22 cellular contexts compared by ENCODE assay signal in genomic region chr1:57600424-57600823, GRCh38.
DNase-seq lines count a peak whose midpoint lies in the region; ATAC-seq, FAIRE-seq and TF ChIP-seq lines count a peak whose summit lies in the region.
"Had no signal": no experiment of that assay in that cellular context is flagged by ENCODE, and none has a peak within 500 bp of the region (broad histone marks: within the 10 kb centered on the region; RNA-seq: fewer than 3 reads in every experiment).

No MANE protein-coding gene starts in this region.

- DNase-seq in HAP-1 (ENCODE audit: low spot score in 2 of 2), result peak; percentile 39 to 48
- peak; percentile 70 to 77 for DNase-seq in H1 (ENCODE audit: low read depth in 1 of 2, low spot score in 2 of 2)
- no peak for DNase-seq in glomerular visceral epithelial cell (ENCODE audit: extremely low spot score)
- no peak for DNase-seq in GM23248
- DNase-seq in KG1 (lab: John Stamatoyannopoulos, UW), result no peak
- DNase-seq: ACHN; Caco-2; CD4-positive, alpha-beta memory T cell; DMS 273 treated with DMSO at 0.1 percent for 48 hours; DMS79 treated with DMSO at 0.1 percent for 48 hours; IMR-90; NCI-H1105; NCI-H146; NCI-H2029; NCI-H226; NCI-H524; NCI-H774; Peyer's patch had no signal

- no peak overlapping the region for H3K14ac ChIP-seq in H1 (ENCODE audit: insufficient read length)

- H3K9me2 ChIP-seq in GM23248 (ENCODE audit: insufficient read depth), result no peaks in the 10 kb centered on the region

- H3K27me3 ChIP-seq in HAP-1 (ENCODE audit: low read depth) (no peaks in the 10 kb centered on the region; the same call in 1 of the 2 replicates), H1 (replicated peaks in 1 of 4; ENCODE audit: control insufficient read depth in 3 of 4, extremely low read depth in 1 of 4, insufficient read depth in 3 of 4, low read length in 3 of 4) (no peaks in the 10 kb centered on the region), iPS-20b (ENCODE audit: insufficient read depth, low read length) (no peaks in the 10 kb centered on the region), GM23248 (replicated peaks; ENCODE audit: insufficient read depth) (no peaks in the 10 kb centered on the region)
- H3K27me3 ChIP-seq: BLaER1, Peyer's patch had no signal

- TF ChIP-seq RAD21 in H1 (IDR thresholded peaks at IDR 0.05 in 1 of 2, conservative IDR thresholded peaks at IDR 0.05 in 1 of 2; ENCODE audit: low read depth in 2 of 2, low read length in 2 of 2), result peak in 1 of 2 experiments; percentile 23; a peak in 1 of 4 replicates

- no peak overlapping the region for H2AK5ac ChIP-seq in H1 (ENCODE audit: low read depth, low read length)

- H3K9ac ChIP-seq in H1 (replicated peaks in 1 of 4; ENCODE audit: extremely low read depth in 1 of 4, low read depth in 3 of 4, low read length in 3 of 4) (no peak overlapping the region), iPS-20b (ENCODE audit: low read depth, low read length) (peak overlapping the region; percentile 22; the same call in 1 of the 2 replicates), GM23248 (no peak overlapping the region)
- H3K9ac ChIP-seq: BLaER1 had no signal

- H3K4ac ChIP-seq in H1 (replicated peaks; ENCODE audit: insufficient read length, low read depth, low read length), result no peak overlapping the region

- peak overlapping the region; percentile 97; the same call in 1 of the 2 replicates for H2BK5ac ChIP-seq in H1 (ENCODE audit: low read depth, low read length)

- H3F3A ChIP-seq in GM23248 (ENCODE audit: insufficient read depth), result no peaks in the 10 kb centered on the region

- TF ChIP-seq CTCF in H1 (IDR thresholded peaks at IDR 0.05; ENCODE audit: control extremely low read depth in 1 of 3, insufficient read depth in 1 of 3, low read depth in 1 of 3, low read length in 3 of 3), result no peak

- H3K4me2 ChIP-seq in H1 (ENCODE audit: insufficient read depth in 1 of 2, low read depth in 2 of 2, low read length in 2 of 2) (peak overlapping the region; percentile 43 to 65), GM23248 (ENCODE audit: unreplicated experiment) (no peak overlapping the region)
- H3K4me2 ChIP-seq: BLaER1 had no signal

- FAIRE-seq in H1 (lab: Jason Lieb, UNC), result peak; percentile 95
- FAIRE-seq: GM12878 had no signal

- no peak overlapping the region for H3K4me3 ChIP-seq in HAP-1
- H3K4me3 ChIP-seq in H1 (ENCODE audit: extremely low read depth in 1 of 4, insufficient read depth in 2 of 4, low read depth in 3 of 4, low read length in 4 of 4), result peak overlapping the region in 1 of 4 experiments; percentile 24; a peak in 1 of 8 replicates
- H3K4me3 ChIP-seq in iPS-20b (ENCODE audit: low read length), result peak overlapping the region; percentile 26; the same call in 1 of the 2 replicates
- no peak overlapping the region for H3K4me3 ChIP-seq in GM23248
- H3K4me3 ChIP-seq: BLaER1, GM12878, Peyer's patch had no signal

- H3K27ac ChIP-seq in H1 (ENCODE audit: low read depth, low read length), result no peak overlapping the region
- H3K27ac ChIP-seq in iPS-20b (ENCODE audit: low read length), result peak overlapping the region; percentile 80
- no peak overlapping the region for H3K27ac ChIP-seq in GM23248
- H3K27ac ChIP-seq: BLaER1, Peyer's patch had no signal

- H2AFZ ChIP-seq in H1 (ENCODE audit: low read length) (no peak overlapping the region), GM23248 (no peak overlapping the region)

- no peaks in the 10 kb centered on the region for H3K79me1 ChIP-seq in H1 (ENCODE audit: low read depth, low read length)

- H3K9me3 ChIP-seq in HAP-1 (no peaks in the 10 kb centered on the region), H1 (ENCODE audit: insufficient read depth in 2 of 2, low read depth in 1 of 2, low read length in 1 of 2) (no peaks in the 10 kb centered on the region), iPS-20b (ENCODE audit: insufficient read depth, low read depth, low read length) (no peaks in the 10 kb centered on the region), GM23248 (ENCODE audit: low read depth) (no peaks in the 10 kb centered on the region)
- H3K9me3 ChIP-seq: BLaER1, Caco-2, Peyer's patch had no signal

- H2BK20ac ChIP-seq in H1 (ENCODE audit: low read length), result peak overlapping the region; percentile 100; the same call in 1 of the 2 replicates

- CTCF ChIA-PET in H1 (lab: Charles Lee; ENCODE audit: partially characterized antibody), result interaction anchor here (0.5 to 2.5 kb wide), 3 partner anchors 15 to 1482 kb away, joined by 3 to 6 read pairs (median 4); no protein-coding TSS in a partner anchor

- POLR2A ChIA-PET in H1 (lab: Charles Lee; ENCODE audit: partially characterized antibody), result interaction anchor here (1.1 to 1.5 kb wide), 2 partner anchors 15 to 100 kb away, joined by 3 to 4 read pairs; no protein-coding TSS in a partner anchor

- peak overlapping the region; percentile 98 for H2BK120ac ChIP-seq in H1 (replicated peaks; ENCODE audit: low read depth, low read length)

- peak in 1 of 2 experiments; percentile 47; a peak in 1 of 3 replicates for TF ChIP-seq EP300 in H1 (IDR thresholded peaks at IDR 0.05; ENCODE audit: borderline replicate concordance in 1 of 2, low read depth in 2 of 2, low read length in 2 of 2)

- ATAC-seq in HG03159 (IDR thresholded peaks at IDR 0.05; ENCODE audit: unreplicated experiment), result no peak
- ATAC-seq: GM12878 had no signal

- H4K8ac ChIP-seq in H1 (ENCODE audit: extremely low read depth, insufficient read depth, low read length), result no peak overlapping the region

- no peak overlapping the region; the same call in 1 of the 2 replicates for H3K18ac ChIP-seq in H1 (ENCODE audit: extremely low read depth, low read length)

- no peaks in the 10 kb centered on the region for H3K79me2 ChIP-seq in H1 (ENCODE audit: control insufficient read depth in 1 of 2, insufficient read depth in 2 of 2, low read length in 2 of 2)
- H3K79me2 ChIP-seq in GM23248 (ENCODE audit: insufficient read depth), result no peaks in the 10 kb centered on the region

- H3K36me3 ChIP-seq in HAP-1 (replicated peaks), result no peaks in the 10 kb centered on the region
- H3K36me3 ChIP-seq in H1 (ENCODE audit: control insufficient read depth in 2 of 4, insufficient read depth in 4 of 4, low read length in 3 of 4), result no peaks in the 10 kb centered on the region
- no peaks in the 10 kb centered on the region for H3K36me3 ChIP-seq in iPS-20b (ENCODE audit: insufficient read depth, low read depth, low read length)
- H3K36me3 ChIP-seq in GM23248 (ENCODE audit: low read depth), result no peaks in the 10 kb centered on the region
- H3K36me3 ChIP-seq: BLaER1, Peyer's patch had no signal

- no peak overlapping the region for H2BK15ac ChIP-seq in H1 (ENCODE audit: low read length)

- no peak for TF ChIP-seq POLR2A in H1 (IDR thresholded peaks at IDR 0.05; ENCODE audit: control extremely low read depth in 1 of 2, low read depth in 2 of 2, low read length in 2 of 2)

- peaks cover 3% of the 10 kb centered on the region; the same call in 1 of the 2 replicates for H3K23me2 ChIP-seq in H1 (ENCODE audit: low read depth, low read length)

- H4K91ac ChIP-seq in H1 (replicated peaks; ENCODE audit: insufficient read length, low read length), result no peak overlapping the region

- 2% methylated on average over 3 of the region's 3 CpGs; no CpG with 5 or more reads in 1 of the 2 experiments for WGBS in H1 (ENCODE audit: extremely low coverage in 1 of 2, insufficient coverage in 1 of 2, insufficient read length in 1 of 2, insufficient replicate concordance in 2 of 2, low coverage in 1 of 2, low lambda C conversion rate in 2 of 2, missing lambda C conversion rate in 1 of 2), 2 experiments
- 9 to 14% methylated on average over 3 of the region's 3 CpGs for WGBS in GM23248 (ENCODE audit: low coverage in 1 of 2, low lambda C conversion rate in 2 of 2, missing lambda C conversion rate in 2 of 2), 2 experiments

- H3K4me1 ChIP-seq in HAP-1, result peaks cover 7% of the 10 kb centered on the region; the same call in 1 of the 2 replicates
- H3K4me1 ChIP-seq in H1 (replicated peaks in 1 of 4; ENCODE audit: control insufficient read depth in 3 of 4, insufficient read depth in 4 of 4, low read length in 3 of 4), result peaks cover 21 to 32% (median 29%) of the 10 kb centered on the region in 4 experiments; a peak in 6 of 7 replicates
- H3K4me1 ChIP-seq in iPS-20b (ENCODE audit: insufficient read depth, low read length), result peaks cover 54% of the 10 kb centered on the region
- H3K4me1 ChIP-seq in GM23248 (ENCODE audit: insufficient read depth), result no peaks in the 10 kb centered on the region
- H3K4me1 ChIP-seq: Caco-2, Peyer's patch had no signal

- H4K5ac ChIP-seq in H1 (ENCODE audit: insufficient read length, low read depth, low read length), result peak overlapping the region; percentile 88

- no peak overlapping the region; the same call in 1 of the 2 replicates for H2BK12ac ChIP-seq in H1 (ENCODE audit: low read depth, low read length)

- no peak overlapping the region for H3K23ac ChIP-seq in H1 (ENCODE audit: insufficient read length)

- H4K20me1 ChIP-seq in H1 (replicated peaks in 1 of 2; ENCODE audit: control insufficient read depth in 1 of 2, insufficient read depth in 2 of 2, low read length in 2 of 2) (no peaks in the 10 kb centered on the region), GM23248 (ENCODE audit: insufficient read depth) (no peaks in the 10 kb centered on the region)
- H4K20me1 ChIP-seq: BLaER1 had no signal

- in situ Hi-C loops in HAP-1 (cut with MboI; ENCODE audit: low sequenced_read_pairs) (no loop called here), GM23248 (cut with MboI) (no loop called here)

- H3K56ac ChIP-seq in H1 (replicated peaks; ENCODE audit: insufficient read length, low read depth, low read length), result no peak overlapping the region

TF ChIP-seq in H1, 55 proteins besides CTCF, POLR2A, EP300 and RAD21 (continues in another document):
- TF ChIP-seq MAX (IDR thresholded peaks at IDR 0.05) (no peak), TCF12 (IDR thresholded peaks at IDR 0.05; ENCODE audit: low read depth, low read length) (peak; percentile 55; the same call in 1 of the 2 replicates), BCL11A (IDR thresholded peaks at IDR 0.05; ENCODE audit: low read depth in 2 of 2, low read length in 2 of 2) (no peak)

Comparison
In these comparisons a context has a peak if more than half of its experiments do, and no peak if none do; other contexts are left out.
1. DNase-seq: peak in HAP-1 (2 of 2) and H1 (2 of 2); none in glomerular visceral epithelial cell (single experiment), GM23248 (single experiment) and KG1 (single experiment).